Comparison of ENCODE assay signal across 15 cellular contexts in genomic region chr7:131183611-131184119, GRCh38.
DNase-seq lines count a peak whose midpoint lies in the region; ATAC-seq, FAIRE-seq and TF ChIP-seq lines count a peak whose summit lies in the region.
"Had no signal": no experiment of that assay in that cellular context is flagged by ENCODE, and none has a peak within 500 bp of the region (broad histone marks: within the 10 kb centered on the region; RNA-seq: fewer than 3 reads in every experiment).

No MANE protein-coding gene starts in this region.

- no peaks in the 10 kb centered on the region for H3K27me3 ChIP-seq in breast epithelium
- no peaks in the 10 kb centered on the region for H3K27me3 ChIP-seq in transverse colon
- H3K27me3 ChIP-seq: vagina had no signal

- H3K4me1 ChIP-seq in breast epithelium (no peaks in the 10 kb centered on the region), transverse colon (peaks cover 0 to 6% (median 0%) of the 10 kb centered on the region in 4 donors), kidney (ENCODE audit: control insufficient read depth in 1 of 2, insufficient read depth in 1 of 2, low read depth in 1 of 2, low read length in 2 of 2) (no peaks in the 10 kb centered on the region)

- BruUV-seq in MCF 10A (replicated peaks; lab: Mats Ljungman, UMichigan), result no TSS peak

- H3K9me3 ChIP-seq in breast epithelium (no peaks in the 10 kb centered on the region), transverse colon (no peaks in the 10 kb centered on the region), kidney (ENCODE audit: control insufficient read depth in 1 of 2, low read length in 2 of 2) (no peaks in the 10 kb centered on the region)
- H3K9me3 ChIP-seq: vagina had no signal

- intact Hi-C loops in MCF 10A (cut with micrococcal nuclease), result loop anchor here (10.0 kb wide), 1 partner anchor 61 kb away; no protein-coding TSS in a partner anchor
- intact Hi-C loops in breast epithelium (cut with DNase I; ENCODE audit: low total_unique reads), result no loop called here
- intact Hi-C loops in transverse colon (cut with DNase I; ENCODE audit: low total_unique reads), result no loop called here
- intact Hi-C loops in kidney (cut with DNase I), result no loop called here

- H3K9me3 Mint-ChIP-seq in MCF 10A (ENCODE audit: unreplicated experiment), result peaks cover 7% of the 10 kb centered on the region
- H3K9me3 Mint-ChIP-seq: activated naive CD4-positive, alpha-beta T cell treated with anti-CD3 and anti-CD28 coated beads, Interleukin-2, amount 50 U/mL, for 72 hours had no signal

- POLR2A ChIA-PET in MCF 10A (lab: Yijun Ruan, JAX), result interaction anchor here (0.9 to 1.5 kb wide), 3 partner anchors 19 to 77 kb away, joined by 3 read pairs; no protein-coding TSS in a partner anchor

- H3K27me3 Mint-ChIP-seq in MCF 10A (ENCODE audit: insufficient read depth, unreplicated experiment), result no peaks in the 10 kb centered on the region

- H3K27ac Mint-ChIP-seq in MCF 10A (ENCODE audit: low read depth, unreplicated experiment), result peak overlapping the region; percentile 39

- TF ChIP-seq CTCF in MCF 10A (IDR thresholded peaks at IDR 0.05; ENCODE audit: unreplicated experiment) (no peak), breast epithelium (IDR thresholded peaks at IDR 0.05) (no peak), transverse colon (IDR thresholded peaks at IDR 0.05) (no peak), kidney (IDR thresholded peaks at IDR 0.05; ENCODE audit: borderline replicate concordance, extremely low read depth, insufficient read depth) (no peak)

- no peaks in the 10 kb centered on the region for H3K36me3 ChIP-seq in breast epithelium
- H3K36me3 ChIP-seq in transverse colon, result no peaks in the 10 kb centered on the region
- no peaks in the 10 kb centered on the region for H3K36me3 ChIP-seq in kidney (ENCODE audit: control insufficient read depth in 1 of 2, insufficient read depth in 2 of 2, low read length in 2 of 2)
- H3K36me3 ChIP-seq: vagina had no signal

- peaks cover 16% of the 10 kb centered on the region for H3K4me1 Mint-ChIP-seq in MCF 10A (ENCODE audit: insufficient read depth, unreplicated experiment)

- peak; percentile 11 for DNase-seq in MCF 10A (ENCODE audit: unreplicated experiment)
- no peak for DNase-seq in breast epithelium (ENCODE audit: low spot score in 2 of 2)
- peak; percentile 11 for DNase-seq in T-helper 22 cell (ENCODE audit: low read depth)
- peak; percentile 8 for DNase-seq in effector CD4-positive, alpha-beta T cell
- DNase-seq in transverse colon, result peak; percentile 19
- no peak for DNase-seq in kidney
- DNase-seq: GOT3; NCI-H2081; NCI-H748 treated with DMSO at 0.1 percent for 48 hours; stimulated activated CD8-positive, alpha-beta memory T cell treated with anti-CD3 and anti-CD28 coated beads, Interleukin-4, amount 100 ng/mL, for 48 hours had no signal

- no peak for TF ChIP-seq EP300 in transverse colon (IDR thresholded peaks at IDR 0.05; ENCODE audit: low read depth)

- in situ Hi-C loops in transverse colon (cut with MboI; ENCODE audit: low pct_ligation_motif_present in 1 of 4, low pct_unique_long_range_greater_than_20kb in 1 of 4, low sequenced_read_pairs in 3 of 4), result no loop called here

- H3K27ac ChIP-seq in breast epithelium, result no peak overlapping the region
- no peak overlapping the region for H3K27ac ChIP-seq in transverse colon
- H3K27ac ChIP-seq in kidney (ENCODE audit: low read depth in 2 of 2, low read length in 2 of 2), result no peak overlapping the region
- H3K27ac ChIP-seq: vagina had no signal

- H3K4me3 ChIP-seq in breast epithelium (no peak overlapping the region), transverse colon (no peak overlapping the region), kidney (ENCODE audit: low read length in 2 of 2) (no peak overlapping the region)
- H3K4me3 ChIP-seq: vagina had no signal

- H3K9ac ChIP-seq in kidney (ENCODE audit: low read length in 2 of 2), result no peak overlapping the region

- ATAC-seq in GM18873 (IDR thresholded peaks at IDR 0.05; ENCODE audit: low FRiP score, unreplicated experiment) (no peak), HG03039 (IDR thresholded peaks at IDR 0.05; ENCODE audit: unreplicated experiment) (no peak)
- ATAC-seq: Right ventricle myocardium inferior had no signal

- WGBS in transverse colon (ENCODE audit: low coverage in 1 of 2), 2 donors, result 31 to 51% methylated on average over 3 of the region's 3 CpGs

- TF ChIP-seq POLR2A in breast epithelium (IDR thresholded peaks at IDR 0.05), result no peak
- TF ChIP-seq POLR2A in transverse colon (IDR thresholded peaks at IDR 0.05), result no peak

- CTCF ChIA-PET in MCF 10A (lab: Yijun Ruan, JAX), result interaction anchor here (0.6 to 1.4 kb wide), 2 partner anchors 8 to 11 kb away, joined by 3 read pairs; no protein-coding TSS in a partner anchor

- H3K36me3 Mint-ChIP-seq in MCF 10A (ENCODE audit: insufficient read depth, unreplicated experiment), result peaks cover 6% of the 10 kb centered on the region

- FAIRE-seq in kidney (lab: Jason Lieb, UNC), result no peak

- H3K4me3 Mint-ChIP-seq in MCF 10A (ENCODE audit: unreplicated experiment), result no peak overlapping the region

Comparison
In these comparisons a context has a peak if more than half of its experiments do, and no peak if none do; other contexts are left out.
1. DNase-seq: peak in MCF 10A (single experiment), T-helper 22 cell (single experiment), effector CD4-positive, alpha-beta T cell (single experiment) and transverse colon (single experiment); none in breast epithelium (0 of 2) and kidney (single experiment).